8 cellular contexts compared by ENCODE assay signal in the genomic region with DNA sequence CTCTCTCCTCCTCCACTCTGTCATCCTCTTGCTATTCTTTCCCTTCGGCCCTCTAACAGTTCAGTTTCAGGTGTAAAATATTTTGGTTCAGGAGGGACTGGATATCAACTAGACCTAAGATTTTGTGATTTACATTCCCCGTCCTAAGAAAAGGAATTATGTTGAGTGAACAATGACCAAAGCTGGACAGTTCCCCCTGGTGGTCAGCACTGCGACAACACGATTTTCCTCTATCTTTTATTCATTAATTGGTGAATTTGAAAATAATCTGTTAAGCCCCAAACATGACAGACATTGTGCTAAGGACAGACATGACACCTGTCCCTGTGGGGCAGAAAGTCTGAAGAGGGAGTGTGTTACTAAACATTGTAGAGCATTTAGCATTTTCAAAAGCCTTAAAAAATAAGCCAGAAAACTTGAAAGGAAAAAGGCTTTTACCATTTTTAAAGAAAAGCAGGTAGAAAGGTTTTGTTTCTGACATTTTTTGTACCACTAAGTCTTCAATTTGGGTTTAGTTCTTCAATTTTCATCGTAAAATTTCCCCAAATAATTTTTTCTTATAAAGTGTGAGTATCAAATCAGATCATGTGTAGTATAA. TPM values are rescaled to one million over a fixed set of nuclear protein-coding genes. Genes with fewer than 3 reads are reported as not detected.
DNase-seq lines count a peak whose midpoint lies in the region; ATAC-seq and TF ChIP-seq lines count a peak whose summit lies in the region.

No MANE protein-coding gene starts in this region.

- CTCF ChIA-PET in AG04449 (lab: Yijun Ruan, JAX), result interaction anchor here (0.7 to 4.2 kb wide), 14 partner anchors 10 to 141 kb away, joined by 3 to 50 read pairs (median 5); no protein-coding TSS in a partner anchor

- TF ChIP-seq CTCF in AG04449 (IDR thresholded peaks at IDR 0.05; ENCODE audit: insufficient read depth, low read length, missing control alignments) (peak; percentile 61), GM12874 (IDR thresholded peaks at IDR 0.05; ENCODE audit: insufficient read depth, low read depth, low read length) (peak; percentile 45)

- ATAC-seq in GM19023 (IDR thresholded peaks at IDR 0.05; ENCODE audit: unreplicated experiment) (no peak), HG03378 (IDR thresholded peaks at IDR 0.05; ENCODE audit: unreplicated experiment) (no peak), GM21390 (IDR thresholded peaks at IDR 0.05; ENCODE audit: unreplicated experiment) (no peak)

- DNase-seq in AG04449 (ENCODE audit: low read depth, low spot score), result no peak
- DNase-seq in NCI-H82 (lab: John Stamatoyannopoulos, UW), result peak; percentile 82
- peak; percentile 73 for DNase-seq in dermis blood vessel endothelial cell
- DNase-seq in mucosa of gallbladder (ENCODE audit: low spot score), result peak; percentile 18

- H3K4me3 ChIP-seq in AG04449 (ENCODE audit: low read depth, low read length), result no peak overlapping the region

- POLR2A ChIA-PET in AG04449 (lab: Yijun Ruan, JAX), result no interaction called here

RNA-seq across cellular contexts. Expression of a gene that starts 28.4 kb away (rescaled TPM):
- total RNA-seq in dermis blood vessel endothelial cell, result 0.09 TPM in 1 of 2 replicates, not detected in the other
- total RNA-seq in mucosa of gallbladder, result 6.2 TPM

RNA-seq across cellular contexts. Expression of a gene that starts 59.3 kb away (rescaled TPM):
- total RNA-seq in dermis blood vessel endothelial cell, result 4.3 and 8.1 TPM in 2 replicates
- 30.7 TPM for total RNA-seq in mucosa of gallbladder
